Comparison of ENCODE assay signal across 21 cellular contexts in genomic region chr10:34544400-34544799, GRCh38.
"Had no signal": no experiment of that assay in that cellular context is flagged by ENCODE, and none has a peak within 500 bp of the region (broad histone marks: within the 10 kb centered on the region; RNA-seq: fewer than 3 reads in every experiment).

No MANE protein-coding gene starts in this region.

- H3K36me3 ChIP-seq: esophagus muscularis mucosa, gastrocnemius medialis, left ventricle myocardium inferior, pancreas, thyroid gland had no signal

- H3K4me2 ChIP-seq: smooth muscle cell had no signal

- H3K4me1 Mint-ChIP-seq: immature natural killer cell, naive B cell had no signal

- H3K9me3 Mint-ChIP-seq: dendritic cell treated with granulocyte-macrophage colony-stimulating factor and Interleukin-4, amounts not matched to agents 40 ng/mL and 50 ng/mL, for 4 days; effector memory CD8-positive, alpha-beta T cell; immature natural killer cell; nephron had no signal

- H3K27ac ChIP-seq: epithelial cell of prostate, esophagus muscularis mucosa, gastrocnemius medialis, left ventricle myocardium inferior, pancreas, thyroid gland had no signal

- H3K27ac Mint-ChIP-seq: dendritic cell treated with granulocyte-macrophage colony-stimulating factor and Interleukin-4, amounts not matched to agents 40 ng/mL and 50 ng/mL, for 4 days; effector memory CD8-positive, alpha-beta T cell; immature natural killer cell; naive B cell; nephron; progenitor cell of endocrine pancreas; type B pancreatic cell had no signal

- H3K36me3 Mint-ChIP-seq: immature natural killer cell, naive B cell, type B pancreatic cell had no signal

- H3K4me3 ChIP-seq: esophagus muscularis mucosa, gastrocnemius medialis, left ventricle myocardium inferior, lung, pancreas, smooth muscle cell, thyroid gland had no signal

- H3K27me3 ChIP-seq: esophagus muscularis mucosa, gastrocnemius medialis, pancreas, thyroid gland had no signal

- H3K27me3 Mint-ChIP-seq: naive B cell, progenitor cell of endocrine pancreas, type B pancreatic cell had no signal

- H3K4me3 Mint-ChIP-seq: dendritic cell treated with granulocyte-macrophage colony-stimulating factor and Interleukin-4, amounts not matched to agents 40 ng/mL and 50 ng/mL, for 4 days; effector memory CD8-positive, alpha-beta T cell; immature natural killer cell; naive B cell; nephron; type B pancreatic cell had no signal

- H3K4me1 ChIP-seq: pancreas had no signal

- DNase-seq: effector memory CD8-positive, alpha-beta T cell; gastrocnemius medialis; glutamatergic neuron; immature natural killer cell; left ventricle myocardium inferior; mesenchymal stem cell; naive B cell; occipital lobe; pancreas; right cardiac atrium; stimulated activated CD4-positive, alpha-beta T cell treated with anti-CD3 and anti-CD28 coated beads, Interleukin-2, amount 100 ng/mL, for 48 hours; stimulated activated naive CD4-positive, alpha-beta T cell treated with Interleukin-2 at 50 U/mL for 16 hours; thyroid gland had no signal
